ENCODE assay signal across 27 cellular contexts in the genomic region with DNA sequence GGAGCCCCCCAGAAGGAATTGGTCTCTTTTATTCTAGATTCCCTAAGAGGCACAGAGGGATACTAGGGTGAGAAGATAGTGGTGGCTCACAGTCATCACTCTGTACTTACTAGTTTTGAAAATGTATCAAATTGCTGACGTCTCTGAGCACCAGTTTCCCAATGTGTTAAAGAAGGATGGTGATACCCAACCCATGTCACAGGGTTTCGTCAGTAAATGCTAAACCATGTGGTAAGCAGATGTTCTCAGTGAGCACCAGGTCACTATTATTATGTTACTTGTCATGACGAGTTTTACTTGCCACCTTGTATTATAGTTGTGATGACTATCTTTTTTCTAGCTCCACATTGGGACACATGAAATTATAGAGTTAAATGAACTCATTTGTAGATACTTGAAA. TPM values are rescaled to one million over a fixed set of nuclear protein-coding genes. Genes with fewer than 3 reads are reported as not detected.
DNase-seq lines count a peak whose midpoint lies in the region; ATAC-seq, FAIRE-seq and TF ChIP-seq lines count a peak whose summit lies in the region.
"Had no signal": no experiment of that assay in that cellular context is flagged by ENCODE, and none has a peak within 500 bp of the region (broad histone marks: within the 10 kb centered on the region; RNA-seq: fewer than 3 reads in every experiment).

No MANE protein-coding gene starts in this region.

- FAIRE-seq in H1 (lab: Jason Lieb, UNC) = no peak
- FAIRE-seq: A549 had no signal

- POLR2A ChIA-PET in H1 (lab: Charles Lee; ENCODE audit: partially characterized antibody) = no interaction called here
- POLR2A ChIA-PET in CD8-positive, alpha-beta T cell (lab: Charles Lee) = no interaction called here

- no peak overlapping the region for H3K27ac Mint-ChIP-seq in CD8-positive, alpha-beta T cell
- H3K27ac Mint-ChIP-seq: CD4-positive, alpha-beta memory T cell; T-helper 1 cell treated with Interleukin-12 subunit alpha and Interleukin-12 subunit beta and Interleukin-4 antibody, amounts not matched to agents 30 μg/mL and 1 μg/mL, for 36 hours had no signal

- TF ChIP-seq RAD21 in H1 (IDR thresholded peaks at IDR 0.05 in 1 of 2, conservative IDR thresholded peaks at IDR 0.05 in 1 of 2; ENCODE audit: low read depth in 2 of 2, low read length in 2 of 2) = no peak

- H3K27me3 ChIP-seq in H1 (replicated peaks in 1 of 4; ENCODE audit: control insufficient read depth in 3 of 4, extremely low read depth in 1 of 4, insufficient read depth in 3 of 4, low read length in 3 of 4) = no peaks in the 10 kb centered on the region
- H3K27me3 ChIP-seq in hepatocyte = no peaks in the 10 kb centered on the region
- no peaks in the 10 kb centered on the region for H3K27me3 ChIP-seq in mammary epithelial cell (ENCODE audit: insufficient read depth, low read length)
- H3K27me3 ChIP-seq in CD8-positive, alpha-beta T cell (ENCODE audit: insufficient read depth, low read length) = no peaks in the 10 kb centered on the region

- CTCF ChIA-PET in H1 (lab: Charles Lee; ENCODE audit: partially characterized antibody) = interaction anchor here (0.7 to 1.8 kb wide), 6 partner anchors 19 to 977 kb away, joined by 3 to 7 read pairs (median 4); a partner anchor contains a TSS
- CTCF ChIA-PET in mammary epithelial cell (lab: Charles Lee; ENCODE audit: low non-redundant PET) = no interaction called here
- CTCF ChIA-PET in CD8-positive, alpha-beta T cell (lab: Charles Lee) = no interaction called here

- no peaks in the 10 kb centered on the region for H3K36me3 ChIP-seq in H1 (ENCODE audit: control insufficient read depth in 2 of 4, insufficient read depth in 4 of 4, low read length in 3 of 4)
- no peaks in the 10 kb centered on the region for H3K36me3 ChIP-seq in hepatocyte (replicated peaks; ENCODE audit: insufficient read depth, low read depth)
- H3K36me3 ChIP-seq in mammary epithelial cell (ENCODE audit: insufficient read depth, low read length) = no peaks in the 10 kb centered on the region
- no peaks in the 10 kb centered on the region for H3K36me3 ChIP-seq in CD8-positive, alpha-beta T cell (ENCODE audit: insufficient read depth, low read length)
- H3K36me3 ChIP-seq: HAP-1 had no signal

- H3K36me3 Mint-ChIP-seq in CD8-positive, alpha-beta T cell = no peaks in the 10 kb centered on the region
- H3K36me3 Mint-ChIP-seq: CD4-positive, alpha-beta memory T cell had no signal

- H3K4ac ChIP-seq in H1 (replicated peaks; ENCODE audit: insufficient read length, low read depth, low read length) = no peak overlapping the region

- no peak overlapping the region for H3K23ac ChIP-seq in H1 (ENCODE audit: insufficient read length)

- H3K4me3 Mint-ChIP-seq in CD8-positive, alpha-beta T cell = no peak overlapping the region
- H3K4me3 Mint-ChIP-seq: CD4-positive, alpha-beta memory T cell; T-helper 1 cell treated with Interleukin-12 subunit alpha and Interleukin-12 subunit beta and Interleukin-4 antibody, amounts not matched to agents 30 μg/mL and 1 μg/mL, for 36 hours had no signal

- no peak for TF ChIP-seq POLR2A in H1 (IDR thresholded peaks at IDR 0.05; ENCODE audit: control extremely low read depth in 1 of 2, low read depth in 2 of 2, low read length in 2 of 2)

- dilution Hi-C loops in mammary epithelial cell (cut with HindIII; ENCODE audit: low sequenced_read_pairs) = no loop called here

- WGBS in H1 (ENCODE audit: extremely low coverage in 1 of 2, insufficient coverage in 1 of 2, insufficient read length in 1 of 2, insufficient replicate concordance in 2 of 2, low coverage in 1 of 2, low lambda C conversion rate in 2 of 2, missing lambda C conversion rate in 1 of 2), 2 experiments = 88% methylated on average over 3 of the region's 3 CpGs; no CpG with 5 or more reads in 1 of the 2 experiments
- 71% methylated on average over 3 of the region's 3 CpGs for WGBS in hepatocyte (ENCODE audit: low lambda C conversion rate, missing lambda C conversion rate)
- 90% methylated on average over 3 of the region's 3 CpGs for WGBS in mammary epithelial cell (ENCODE audit: low coverage, missing lambda C conversion rate)

- H4K20me1 ChIP-seq in H1 (replicated peaks in 1 of 2; ENCODE audit: control insufficient read depth in 1 of 2, insufficient read depth in 2 of 2, low read length in 2 of 2) (no peaks in the 10 kb centered on the region), hepatocyte (ENCODE audit: insufficient read depth, poor library complexity, severe bottlenecking) (no peaks in the 10 kb centered on the region), mammary epithelial cell (ENCODE audit: insufficient read depth, low read length) (no peaks in the 10 kb centered on the region)

- no peak overlapping the region for H3K14ac ChIP-seq in H1 (ENCODE audit: insufficient read length)

- H2BK5ac ChIP-seq in H1 (ENCODE audit: low read depth, low read length) = peak overlapping the region; percentile 42; the same call in 1 of the 2 replicates

- no peak overlapping the region for H4K5ac ChIP-seq in H1 (ENCODE audit: insufficient read length, low read depth, low read length)

- H3K79me2 ChIP-seq in H1 (ENCODE audit: control insufficient read depth in 1 of 2, insufficient read depth in 2 of 2, low read length in 2 of 2) = peaks cover 0 to 76% of the 10 kb centered on the region in 2 experiments; a peak in 2 of 4 replicates
- H3K79me2 ChIP-seq in hepatocyte = peaks cover 86% of the 10 kb centered on the region
- H3K79me2 ChIP-seq in mammary epithelial cell (ENCODE audit: insufficient read depth, low read length) = peaks cover 46% of the 10 kb centered on the region

- no peak overlapping the region for H2BK20ac ChIP-seq in H1 (ENCODE audit: low read length)

- H3K4me3 ChIP-seq in HFF-Myc (replicated peaks; ENCODE audit: low read depth, low read length) (no peak overlapping the region), H1 (ENCODE audit: extremely low read depth in 1 of 4, insufficient read depth in 2 of 4, low read depth in 3 of 4, low read length in 4 of 4) (no peak overlapping the region), hepatocyte (no peak overlapping the region), mammary epithelial cell (replicated peaks in 1 of 3; ENCODE audit: insufficient read depth in 1 of 3, low read depth in 2 of 3, low read length in 3 of 3) (no peak overlapping the region)
- no peak overlapping the region for H3K4me3 ChIP-seq in CD8-positive, alpha-beta T cell (ENCODE audit: low read depth, low read length)
- H3K4me3 ChIP-seq: A549, GM23248, HAP-1, SK-N-MC had no signal

- H2AK5ac ChIP-seq in H1 (ENCODE audit: low read depth, low read length) = no peak overlapping the region

- intact Hi-C loops in mammary epithelial cell (cut with micrococcal nuclease) = no loop called here
- intact Hi-C loops in CD8-positive, alpha-beta T cell (cut with DNase I, micrococcal nuclease) = no loop called here

- H3K9ac ChIP-seq in H1 (replicated peaks in 1 of 4; ENCODE audit: extremely low read depth in 1 of 4, low read depth in 3 of 4, low read length in 3 of 4) = no peak overlapping the region
- H3K9ac ChIP-seq in mammary epithelial cell (ENCODE audit: insufficient read depth, low read length) = no peak overlapping the region
- H3K9ac ChIP-seq: GM23248 had no signal

- TF ChIP-seq CTCF in HFF-Myc (IDR thresholded peaks at IDR 0.05; ENCODE audit: low read depth, low read length, missing control alignments) = no peak
- TF ChIP-seq CTCF in H1 (IDR thresholded peaks at IDR 0.05; ENCODE audit: control extremely low read depth in 1 of 3, insufficient read depth in 1 of 3, low read depth in 1 of 3, low read length in 3 of 3) = no peak
- TF ChIP-seq CTCF in hepatocyte (IDR thresholded peaks at IDR 0.05; ENCODE audit: poor library complexity) = no peak
- no peak for TF ChIP-seq CTCF in mammary epithelial cell (conservative IDR thresholded peaks at IDR 0.05 in 1 of 2, IDR thresholded peaks at IDR 0.05 in 1 of 2; ENCODE audit: extremely low read depth in 1 of 2, insufficient read depth in 1 of 2, low read depth in 1 of 2, low read length in 2 of 2)
- TF ChIP-seq CTCF in CD8-positive, alpha-beta T cell (IDR thresholded peaks at IDR 0.05) = no peak

- H3K79me1 ChIP-seq in H1 (ENCODE audit: low read depth, low read length) = peaks cover 18% of the 10 kb centered on the region

- H3K9me3 ChIP-seq in H1 (ENCODE audit: insufficient read depth in 2 of 2, low read depth in 1 of 2, low read length in 1 of 2) = no peaks in the 10 kb centered on the region
- no peaks in the 10 kb centered on the region for H3K9me3 ChIP-seq in hepatocyte (ENCODE audit: low read depth)
- H3K9me3 ChIP-seq in mammary epithelial cell (replicated peaks; ENCODE audit: insufficient read depth, low read length) = no peaks in the 10 kb centered on the region
- no peaks in the 10 kb centered on the region for H3K9me3 ChIP-seq in CD8-positive, alpha-beta T cell (ENCODE audit: low read length)
- H3K9me3 ChIP-seq: A549, Caco-2, HAP-1 had no signal

- H4K91ac ChIP-seq in H1 (replicated peaks; ENCODE audit: insufficient read length, low read length) = no peak overlapping the region

- no peaks in the 10 kb centered on the region for H3K4me1 Mint-ChIP-seq in CD8-positive, alpha-beta T cell (ENCODE audit: low read depth)

- H3K27ac ChIP-seq in H1 (ENCODE audit: low read depth, low read length) (no peak overlapping the region), hepatocyte (peak overlapping the region; percentile 79), mammary epithelial cell (ENCODE audit: insufficient read depth, low read depth, low read length) (no peak overlapping the region)
- H3K27ac ChIP-seq in CD8-positive, alpha-beta T cell (ENCODE audit: low read depth, low read length) = no peak overlapping the region
- H3K27ac ChIP-seq: A549, GM23248, RWPE1, SK-N-MC had no signal

- H3K9me3 Mint-ChIP-seq in CD8-positive, alpha-beta T cell = no peaks in the 10 kb centered on the region
- H3K9me3 Mint-ChIP-seq: T-helper 1 cell treated with Interleukin-12 subunit alpha and Interleukin-12 subunit beta and Interleukin-4 antibody, amounts not matched to agents 30 μg/mL and 1 μg/mL, for 36 hours had no signal

- H4K8ac ChIP-seq in H1 (ENCODE audit: extremely low read depth, insufficient read depth, low read length) = no peak overlapping the region

- H2AFZ ChIP-seq in H1 (ENCODE audit: low read length) (no peak overlapping the region), hepatocyte (no peak overlapping the region), mammary epithelial cell (ENCODE audit: low read depth, low read length) (no peak overlapping the region)
- H2AFZ ChIP-seq: GM23248 had no signal

- no peak for TF ChIP-seq EP300 in H1 (IDR thresholded peaks at IDR 0.05; ENCODE audit: borderline replicate concordance in 1 of 2, low read depth in 2 of 2, low read length in 2 of 2)

- H3K4me1 ChIP-seq in H1 (replicated peaks in 1 of 4; ENCODE audit: control insufficient read depth in 3 of 4, insufficient read depth in 4 of 4, low read length in 3 of 4) = peaks cover 3 to 36% (median 23%) of the 10 kb centered on the region in 4 experiments
- H3K4me1 ChIP-seq in hepatocyte (ENCODE audit: insufficient read depth) = peaks cover 56% of the 10 kb centered on the region
- H3K4me1 ChIP-seq in mammary epithelial cell (ENCODE audit: insufficient read depth, low read length) = no peaks in the 10 kb centered on the region
- no peaks in the 10 kb centered on the region for H3K4me1 ChIP-seq in CD8-positive, alpha-beta T cell (ENCODE audit: insufficient read depth, low read length)

- H3K18ac ChIP-seq in H1 (ENCODE audit: extremely low read depth, low read length) = no peak overlapping the region

- no peak overlapping the region for H2BK120ac ChIP-seq in H1 (replicated peaks; ENCODE audit: low read depth, low read length)

- in situ Hi-C loops in mammary epithelial cell (cut with MboI; ENCODE audit: low sequenced_read_pairs in 2 of 2) = no loop called here

- H3K27me3 Mint-ChIP-seq in CD8-positive, alpha-beta T cell (ENCODE audit: low read depth) = no peaks in the 10 kb centered on the region

- H2BK15ac ChIP-seq in H1 (ENCODE audit: low read length) = no peak overlapping the region

- no peaks in the 10 kb centered on the region; the same call in 1 of the 2 replicates for H3K23me2 ChIP-seq in H1 (ENCODE audit: low read depth, low read length)

- no peak overlapping the region; the same call in 1 of the 2 replicates for H2BK12ac ChIP-seq in H1 (ENCODE audit: low read depth, low read length)

- no TSS peak for BruUV-seq in mammary epithelial cell (replicated peaks; lab: Mats Ljungman, UMichigan)

- DNase-seq in GM04504 (ENCODE audit: low read depth) (peak; percentile 3), HFF-Myc (ENCODE audit: extremely low read depth, low read depth) (peak; percentile 44), H1 (ENCODE audit: low read depth in 1 of 2, low spot score in 2 of 2) (no peak), hepatocyte (ENCODE audit: low spot score) (no peak), mammary epithelial cell (no peak), superior temporal gyrus (ENCODE audit: extremely low spot score) (no peak)
- DNase-seq in CD8-positive, alpha-beta T cell = no peak
- DNase-seq: C1 segment of cervical spinal cord; Caco-2; CD4-positive, alpha-beta memory T cell; DMS153; DND-41; GM23248; Karpas-422; NCI-H1092; NCI-H1417 treated with DMSO at 0.1 percent for 48 hours; NCI-H1694 treated with DMSO at 0.1 percent for 48 hours; NCI-H2081 treated with DMSO at 0.1 percent for 48 hours; NCI-H446 treated with DMSO at 0.1 percent for 48 hours; NCI-H526; SHP77; SW 1271 had no signal

- no peak overlapping the region for H3K56ac ChIP-seq in H1 (replicated peaks; ENCODE audit: insufficient read length, low read depth, low read length)

- no peak for ATAC-seq in CD8-positive, alpha-beta T cell
- ATAC-seq: A549 had no signal

- H3K4me2 ChIP-seq in H1 (ENCODE audit: insufficient read depth in 1 of 2, low read depth in 2 of 2, low read length in 2 of 2) (no peak overlapping the region), hepatocyte (no peak overlapping the region), mammary epithelial cell (ENCODE audit: insufficient read depth, low read depth, low read length) (no peak overlapping the region)
- H3K4me2 ChIP-seq: A549 had no signal

- no peaks in the 10 kb centered on the region for H3K9me2 ChIP-seq in hepatocyte (replicated peaks; ENCODE audit: insufficient read depth)

RNA-seq across cellular contexts. Expression of a gene that starts 54.7 kb away (rescaled TPM):
- 63.4 and 69.8 TPM in 2 replicates for total RNA-seq in H1 (2021; fragmentation: NEBNext Ultra II Directional; extraction: Animal tissue kit (Norgen Biotek cat#: 25700))
- polyA plus RNA-seq in H1 (2011; rRNA removed) (37.3 and 53.0 TPM in 2 replicates), hepatocyte (104 and 122 TPM in 2 replicates), mammary epithelial cell (48.4 TPM)
- 35.7 TPM for polyA plus RNA-seq in H1 (2011; cell fraction: cytosol; rRNA removed)
- polyA plus RNA-seq in H1 (2011; cell fraction: nucleus; rRNA removed) = 112 TPM
- 49.0 to 66.6 TPM (median 55.2 TPM) in 4 replicates for polyA plus RNA-seq in H1 (2012, experiment 1 of 2)
- polyA plus RNA-seq in H1 (2012, experiment 2 of 2) = 14.1 TPM
- polyA plus RNA-seq in H1 (2013, experiment 1 of 2) = 60.0 TPM
- polyA plus RNA-seq in H1 (2013, experiment 2 of 2) = 63.7 TPM
- 77.2 and 91.8 TPM in 2 replicates for polyA minus RNA-seq in H1 (2011; rRNA and poly(A)+ RNA removed)
- 35.2 TPM for polyA minus RNA-seq in H1 (2011; cell fraction: cytosol; rRNA and poly(A)+ RNA removed)
- 128 TPM for polyA minus RNA-seq in H1 (2011; cell fraction: nucleus; rRNA and poly(A)+ RNA removed)
- total RNA-seq in hepatocyte (139 and 140 TPM in 2 replicates), mammary epithelial cell (100 to 1,000 TPM; 145 to 148 TPM)
- polyA minus RNA-seq in mammary epithelial cell = 144 TPM
- total RNA-seq in CD8-positive, alpha-beta T cell = 10 to 100 TPM; 10.0 to 10.9 TPM

Comparison
In these comparisons a context has a peak if more than half of its experiments do, and no peak if none do; other contexts are left out.
1. DNase-seq: peak in GM04504 (single experiment) and HFF-Myc (single experiment); none in H1 (0 of 2), hepatocyte (single experiment), mammary epithelial cell (single experiment), superior temporal gyrus (single experiment) and CD8-positive, alpha-beta T cell (0 of 7).